ENCODE assay signal across 1 cellular context in the genomic region with DNA sequence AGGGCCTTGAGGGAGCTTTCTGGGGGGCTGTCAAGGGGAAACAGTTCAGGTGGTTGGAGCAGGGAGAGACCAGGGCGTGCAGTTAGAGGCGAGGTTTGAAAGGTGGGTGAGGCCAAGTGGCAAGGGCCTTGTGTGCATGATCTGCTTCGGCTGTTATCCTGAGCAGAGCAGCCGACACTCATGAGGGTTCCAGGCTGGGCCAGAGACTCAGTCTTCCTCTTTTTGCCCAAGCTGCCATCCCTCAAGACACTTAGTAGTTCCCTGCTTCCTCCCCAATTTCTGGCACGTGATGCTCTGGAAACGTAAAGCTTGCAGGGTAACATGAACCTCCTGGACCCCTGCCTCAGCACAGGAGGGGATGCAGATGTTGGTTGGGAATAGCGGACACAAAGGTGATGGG.
TF ChIP-seq lines count a peak whose summit lies in the region.

No MANE protein-coding gene starts in this region.

TF ChIP-seq in H1, 55 proteins besides CTCF, POLR2A, EP300 and RAD21:
- TF ChIP-seq HDAC2 (IDR thresholded peaks at IDR 0.05; ENCODE audit: borderline replicate concordance in 1 of 2, low read depth in 2 of 2, low read length in 2 of 2), result no peak
- TF ChIP-seq ZNF274 (IDR thresholded peaks at IDR 0.05; ENCODE audit: borderline replicate concordance, extremely low read depth, low read length), result no peak
- TF ChIP-seq, protein P1, sequence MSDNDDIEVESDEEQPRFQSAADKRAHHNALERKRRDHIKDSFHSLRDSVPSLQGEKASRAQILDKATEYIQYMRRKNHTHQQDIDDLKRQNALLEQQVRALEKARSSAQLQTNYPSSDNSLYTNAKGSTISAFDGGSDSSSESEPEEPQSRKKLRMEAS (IDR thresholded peaks at IDR 0.05), result no peak
- no peak for TF ChIP-seq JUND (IDR thresholded peaks at IDR 0.05; ENCODE audit: low read length)
- TF ChIP-seq, protein P2, sequence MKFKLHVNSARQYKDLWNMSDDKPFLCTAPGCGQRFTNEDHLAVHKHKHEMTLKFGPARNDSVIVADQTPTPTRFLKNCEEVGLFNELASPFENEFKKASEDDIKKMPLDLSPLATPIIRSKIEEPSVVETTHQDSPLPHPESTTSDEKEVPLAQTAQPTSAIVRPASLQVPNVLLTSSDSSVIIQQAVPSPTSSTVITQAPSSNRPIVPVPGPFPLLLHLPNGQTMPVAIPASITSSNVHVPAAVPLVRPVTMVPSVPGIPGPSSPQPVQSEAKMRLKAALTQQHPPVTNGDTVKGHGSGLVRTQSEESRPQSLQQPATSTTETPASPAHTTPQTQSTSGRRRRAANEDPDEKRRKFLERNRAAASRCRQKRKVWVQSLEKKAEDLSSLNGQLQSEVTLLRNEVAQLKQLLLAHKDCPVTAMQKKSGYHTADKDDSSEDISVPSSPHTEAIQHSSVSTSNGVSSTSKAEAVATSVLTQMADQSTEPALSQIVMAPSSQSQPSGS (IDR thresholded peaks at IDR 0.05; ENCODE audit: low read length), result no peak
- TF ChIP-seq SAP30 (IDR thresholded peaks at IDR 0.05; ENCODE audit: insufficient read depth, insufficient replicate concordance, low read length), result no peak
- TF ChIP-seq GTF2F1 (IDR thresholded peaks at IDR 0.05; ENCODE audit: borderline replicate concordance, low read depth, low read length), result no peak
- no peak for TF ChIP-seq TBP (IDR thresholded peaks at IDR 0.05; ENCODE audit: low read depth, low read length)
- no peak for TF ChIP-seq PHF8 (conservative IDR thresholded peaks at IDR 0.05; ENCODE audit: low read depth, low read length)
